ENCODE assay signal across 12 cellular contexts in genomic region chr6:27290065-27290849, GRCh38. TPM values are rescaled to one million over a fixed set of nuclear protein-coding genes. Genes with fewer than 3 reads are reported as not detected.
A peak's percentile ranks its signal among the peaks of the same experiment; 100 is the strongest.
DNase-seq lines count a peak whose midpoint lies in the region; ATAC-seq, FAIRE-seq and TF ChIP-seq lines count a peak whose summit lies in the region.
"Had no signal": no experiment of that assay in that cellular context is flagged by ENCODE, and none has a peak within 500 bp of the region (broad histone marks: within the 10 kb centered on the region; RNA-seq: fewer than 3 reads in every experiment).

No MANE protein-coding gene starts in this region.

- no peaks in the 10 kb centered on the region for H3K9me1 ChIP-seq in K562 (ENCODE audit: control insufficient read depth, insufficient read depth, low read length)

- no peaks in the 10 kb centered on the region for H3K79me2 ChIP-seq in K562 (ENCODE audit: control insufficient read depth, insufficient read depth, low read length)

- TF ChIP-seq POLR2A in K562 (conservative IDR thresholded peaks at IDR 0.05) = 0 out of 2 replicates have a peak, but pooled peaks have one; percentile 55

- intact Hi-C loops in K562 (cut with micrococcal nuclease) = loop anchor here (2.0 to 10.0 kb wide), 2 partner anchors 53 to 395 kb away; no protein-coding TSS in a partner anchor

- in situ Hi-C loops in K562 (cut with MboI) = no loop called here

- H3K9ac ChIP-seq in K562 (ENCODE audit: insufficient read depth in 1 of 2, low read depth in 2 of 2, low read length in 2 of 2) = peak overlapping the region; percentile 64 to 74; a peak in 3 of 4 replicates

- TF ChIP-seq EP300 in K562 (IDR thresholded peaks at IDR 0.05; ENCODE audit: low read length) = peak; percentile 83

- peak; percentile 71 for ATAC-seq in K562
- no peak for ATAC-seq in HG02884 (IDR thresholded peaks at IDR 0.05; ENCODE audit: unreplicated experiment)
- no peak for ATAC-seq in GM18519 (IDR thresholded peaks at IDR 0.05; ENCODE audit: low FRiP score, unreplicated experiment)

- DNase-seq in DMS 273 (lab: John Stamatoyannopoulos, UW; ENCODE audit: unreplicated experiment) = peak; percentile 89
- no peak for DNase-seq in HTR-8/SVneo (ENCODE audit: insufficient read length, low spot score)
- DNase-seq in K562 (ENCODE audit: extremely low read depth in 1 of 4, low spot score in 3 of 4) = peak; percentile 68 to 95 (median 77)
- peak; percentile 49 for DNase-seq in kidney glomerular epithelial cell (lab: John Stamatoyannopoulos, UW)
- DNase-seq in NCI-H748 treated with DMSO at 0.1 percent for 48 hours (lab: John Stamatoyannopoulos, UW) = no peak
- no peak for DNase-seq in small intestine
- DNase-seq: activated T-cell treated with anti-CD3 and anti-CD28 coated beads, Interleukin-2, amount 50 U/mL, for 1 hour; DMS79 treated with DMSO at 0.1 percent for 48 hours; esophagus squamous epithelium; NCI-H187 treated with DMSO at 0.1 percent for 48 hours had no signal

- TSS peak; percentile 100 for BruUV-seq in K562 (replicated peaks; lab: Mats Ljungman, UMichigan)

- no peaks in the 10 kb centered on the region for H3K36me3 ChIP-seq in K562 (ENCODE audit: control insufficient read depth, insufficient read depth, low read length)
- H3K36me3 ChIP-seq in small intestine (ENCODE audit: control insufficient read depth in 2 of 2, insufficient read depth in 2 of 2, low read length in 2 of 2) = no peaks in the 10 kb centered on the region
- H3K36me3 ChIP-seq: esophagus squamous epithelium had no signal

- FAIRE-seq in HTR-8/SVneo (lab: Jason Lieb, UNC) (peak; percentile 16), K562 (lab: Jason Lieb, UNC) (peak; percentile 82), small intestine (lab: Jason Lieb, UNC) (no peak)

- H4K20me1 ChIP-seq in K562 (replicated peaks; ENCODE audit: control insufficient read depth, insufficient read depth, low read length) = no peaks in the 10 kb centered on the region

- H3K4me2 ChIP-seq in K562 (ENCODE audit: insufficient read depth, low read length) = peak overlapping the region; percentile 78

- peaks cover 17 to 25% of the 10 kb centered on the region in 2 experiments; a peak in 3 of 5 replicates for H3K4me1 ChIP-seq in K562 (replicated peaks in 1 of 2; ENCODE audit: control insufficient read depth in 2 of 2, insufficient read depth in 2 of 2, low read length in 2 of 2)
- H3K4me1 ChIP-seq in small intestine (ENCODE audit: control insufficient read depth in 2 of 2, insufficient read depth in 1 of 2, low read depth in 1 of 2, low read length in 1 of 2) = no peaks in the 10 kb centered on the region

- no peaks in the 10 kb centered on the region for H3K9me3 ChIP-seq in K562 (replicated peaks; ENCODE audit: control insufficient read depth, insufficient read depth, low read depth, low read length)
- no peaks in the 10 kb centered on the region for H3K9me3 ChIP-seq in small intestine (ENCODE audit: control insufficient read depth, low read depth)

- H3K27ac ChIP-seq in K562 (ENCODE audit: extremely low read depth, low read depth, low read length) = peak overlapping the region; percentile 70
- H3K27ac ChIP-seq in small intestine (ENCODE audit: low read depth in 1 of 2, low read length in 1 of 2) = no peak overlapping the region
- H3K27ac ChIP-seq: esophagus squamous epithelium had no signal

- WGBS in K562 (ENCODE audit: insufficient coverage, low coverage, missing lambda C conversion rate) = under 1% methylated on average over 25 of the region's 25 CpGs
- WGBS in small intestine, 3 donors = 5 to 12% (median 10%) methylated on average over 25 of the region's 25 CpGs

- no peak for TF ChIP-seq RAD21 in K562 (CRISPR knock-in tag; conservative IDR thresholded peaks at IDR 0.05 in 1 of 2, IDR thresholded peaks at IDR 0.05 in 1 of 2)

- POLR2A ChIA-PET in K562 (lab: Yijun Ruan, JAX) = interaction anchor here (0.7 to 1.8 kb wide), 5 partner anchors 13 to 187 kb away, joined by 3 to 4 read pairs (median 3); a partner anchor contains a TSS

- TF ChIP-seq CTCF in K562 (IDR thresholded peaks at IDR 0.05 in 2 of 3, conservative IDR thresholded peaks at IDR 0.05 in 1 of 3; ENCODE audit: insufficient read depth in 2 of 3, low read depth in 1 of 3, low read length in 3 of 3) = no peak; a peak in 1 of 6 replicates

- H2AFZ ChIP-seq in K562 (ENCODE audit: low read depth, low read length) = peak overlapping the region; percentile 82

- CTCF ChIA-PET in K562 (lab: Yijun Ruan, JAX; ENCODE audit: low intra/inter-chr PET ratio) = interaction anchor here (1.3 kb wide), 1 partner anchor 183 kb away, joined by 3 read pairs; the partner anchor contains the start of gene ZNF184

- H3K4me3 ChIP-seq in K562 = peak overlapping the region; percentile 29
- H3K4me3 ChIP-seq in small intestine (ENCODE audit: low read depth in 1 of 2, low read length in 2 of 2) = no peak overlapping the region
- H3K4me3 ChIP-seq: esophagus squamous epithelium had no signal

- H3K27me3 ChIP-seq in K562 (ENCODE audit: control insufficient read depth in 2 of 2, insufficient read depth in 2 of 2, low read length in 2 of 2) (no peaks in the 10 kb centered on the region), small intestine (ENCODE audit: control insufficient read depth in 2 of 2, insufficient read depth in 2 of 2, low read length in 2 of 2) (peaks cover 0 to 41% of the 10 kb centered on the region in 2 donors)

TF ChIP-seq in K562, 482 proteins besides CTCF, POLR2A, EP300 and RAD21 (continues in another document):
- TF ChIP-seq NCOA1 (IDR thresholded peaks at IDR 0.05; ENCODE audit: low read depth) (peak; percentile 57; the same call in 1 of the 2 replicates), NFE2 (IDR thresholded peaks at IDR 0.05; ENCODE audit: low read depth) (no peak; the same call in 1 of the 2 replicates), ZNF511 (CRISPR knock-in tag; IDR thresholded peaks at IDR 0.05) (no peak), MLLT1 (IDR thresholded peaks at IDR 0.05) (peak; percentile 81 to 91), ZFX (CRISPR knock-in tag; IDR thresholded peaks at IDR 0.05) (0 out of 2 replicates have a peak, but pooled peaks have one; percentile 9), MBD2 (IDR thresholded peaks at IDR 0.05; ENCODE audit: borderline replicate concordance, low read depth) (no peak), SIX5 (IDR thresholded peaks at IDR 0.05; ENCODE audit: borderline replicate concordance in 1 of 2, insufficient read depth in 1 of 2, low read depth in 1 of 2, low read length in 2 of 2) (no peak)

RNA-seq across cellular contexts. Expression of gene POM121L2, which starts 21.8 kb away (rescaled TPM):
- not detected in 2 replicates for total RNA-seq in K562 (2011; cell fraction: chromatin; rRNA removed; ENCODE audit: low replicate concordance)
- total RNA-seq in K562 (2011; cell fraction: nucleolus; rRNA removed) = not detected in 2 replicates
- total RNA-seq in K562 (2011; cell fraction: nucleoplasm; rRNA removed) = not detected in 2 replicates
- not detected in 2 replicates for total RNA-seq in K562 (2014; rRNA removed)
- total RNA-seq in K562 (2014; rRNA removed; fragmentation: Illumina TruSeq; extraction: Trizol) = not detected in 2 replicates
- not detected in 2 replicates for total RNA-seq in K562 (2015; rRNA removed; fragmentation: Illumina TruSeq; extraction: Trizol)
- total RNA-seq in K562 (2021) = not detected in 2 replicates
- not detected in 2 replicates for polyA plus RNA-seq in K562 (2011; rRNA removed)
- polyA plus RNA-seq in K562 (2011; cell fraction: cytosol; rRNA removed) = not detected in 2 replicates
- polyA plus RNA-seq in K562 (2011; cell fraction: nucleus; rRNA removed) = not detected in 2 replicates
- polyA plus RNA-seq in K562 (2012) = 0.22 and 0.40 TPM in 2 replicates
- polyA plus RNA-seq in K562 (2014; fragmentation: Illumina TruSeq; extraction: Trizol) = not detected in 2 replicates
- under 1 TPM; 0.23 to 0.45 TPM for polyA plus RNA-seq in K562 (2014; fragmentation: Nextera tagmentation; extraction: Ambion mirVana)
- polyA plus RNA-seq in K562 (2014; rRNA removed) = not detected in 2 replicates
- polyA minus RNA-seq in K562 (2011; rRNA and poly(A)+ RNA removed) = not detected in 2 replicates
- polyA minus RNA-seq in K562 (2011; cell fraction: cytosol; rRNA and poly(A)+ RNA removed) = not detected in 2 replicates
- polyA minus RNA-seq in K562 (2011; cell fraction: nucleus; rRNA and poly(A)+ RNA removed) = not detected in 2 replicates
- polyA plus RNA-seq in small intestine = not detected
- total RNA-seq: esophagus squamous epithelium had no signal

RNA-seq across cellular contexts. Expression of gene PRSS16, which starts 42.8 kb away (rescaled TPM):
- 14.9 and 15.6 TPM in 2 replicates for total RNA-seq in K562 (2011; cell fraction: chromatin; rRNA removed; ENCODE audit: low replicate concordance)
- 14.3 and 15.8 TPM in 2 replicates for total RNA-seq in K562 (2011; cell fraction: nucleolus; rRNA removed)
- total RNA-seq in K562 (2011; cell fraction: nucleoplasm; rRNA removed) = 19.4 and 34.7 TPM in 2 replicates
- total RNA-seq in K562 (2014; rRNA removed) (4.9 and 7.5 TPM in 2 replicates), K562 (2014; rRNA removed; fragmentation: Illumina TruSeq; extraction: Trizol) (2.8 and 4.5 TPM in 2 replicates), K562 (2015; rRNA removed; fragmentation: Illumina TruSeq; extraction: Trizol) (4.6 and 5.7 TPM in 2 replicates), K562 (2021) (12.1 and 12.7 TPM in 2 replicates)
- polyA plus RNA-seq in K562 (2011; rRNA removed) (19.3 and 29.6 TPM in 2 replicates), K562 (2014; fragmentation: Illumina TruSeq; extraction: Trizol) (13.1 and 17.4 TPM in 2 replicates), K562 (2014; fragmentation: Nextera tagmentation; extraction: Ambion mirVana) (10 to 100 TPM; 12.0 to 13.5 TPM), K562 (2014; rRNA removed) (21.3 and 21.8 TPM in 2 replicates), small intestine (10 to 100 TPM; 17.1 to 31.6 (median 24.8) TPM)
- 32.3 and 43.3 TPM in 2 replicates for polyA plus RNA-seq in K562 (2011; cell fraction: cytosol; rRNA removed)
- polyA plus RNA-seq in K562 (2011; cell fraction: nucleus; rRNA removed) = 50.1 and 60.0 TPM in 2 replicates
- polyA plus RNA-seq in K562 (2012) = 15.6 and 44.4 TPM in 2 replicates
- 9.2 and 12.7 TPM in 2 replicates for polyA minus RNA-seq in K562 (2011; rRNA and poly(A)+ RNA removed)
- polyA minus RNA-seq in K562 (2011; cell fraction: cytosol; rRNA and poly(A)+ RNA removed) = 5.9 and 6.6 TPM in 2 replicates
- 9.0 and 19.1 TPM in 2 replicates for polyA minus RNA-seq in K562 (2011; cell fraction: nucleus; rRNA and poly(A)+ RNA removed)

Comparison
In these comparisons a context has a peak if more than half of its experiments do, and no peak if none do; other contexts are left out.
1. DNase-seq: peak in DMS 273 (single experiment), K562 (4 of 4) and kidney glomerular epithelial cell (single experiment); none in HTR-8/SVneo (single experiment), NCI-H748 treated with DMSO at 0.1 percent for 48 hours (single experiment) and small intestine (single experiment).